In genomic region chr15:53862371-53862770, GRCh38 we compare ENCODE assay signal across 28 cellular contexts.
"Had no signal": no experiment of that assay in that cellular context is flagged by ENCODE, and none has a peak within 500 bp of the region (broad histone marks: within the 10 kb centered on the region; RNA-seq: fewer than 3 reads in every experiment).

No MANE protein-coding gene starts in this region.

- H3K27ac Mint-ChIP-seq: activated CD4-positive, alpha-beta T cell treated with anti-CD3 and anti-CD28 coated beads, Interleukin-2, amount 10 ng/mL, durations not matched to agents 24 days and 14 days; activated CD8-positive, alpha-beta T cell treated with anti-CD3 and anti-CD28 coated beads, Interleukin-2, amount 10 ng/mL, durations not matched to agents 7 days and 5 days; activated naive CD4-positive, alpha-beta T cell treated with anti-CD3 and anti-CD28 coated beads, Interleukin-2, amount 50 U/mL, for 24 hours; activated naive CD8-positive, alpha-beta T cell treated with anti-CD3 and anti-CD28 coated beads, Interleukin-2, amount 10 ng/mL, durations not matched to agents 7 days and 5 days; activated T-cell treated with anti-CD3 and anti-CD28 coated beads, Interleukin-2, amount 50 U/mL, for 24 hours; activated T-helper 2 cell treated with anti-CD3 and anti-CD28 coated beads, Interferon-gamma antibody, Interleukin-2, Interleukin-4, amounts not matched to agents 10 μg/mL and 5 μg/mL and 100 μg/mL, durations not matched to agents 14 hours and 24 hours and 36 hours; T-helper 1 cell treated with Interleukin-12 subunit alpha and Interleukin-12 subunit beta and Interleukin-4 antibody, amounts not matched to agents 30 μg/mL and 1 μg/mL, for 36 hours; T-helper 2 cell treated with Interferon-gamma antibody and Interleukin-4, amounts not matched to agents 5 μg/mL and 100 μg/mL, for 36 hours had no signal

- H3K36me3 Mint-ChIP-seq: activated naive CD4-positive, alpha-beta T cell treated with anti-CD3 and anti-CD28 coated beads, Interleukin-2, amount 50 U/mL, for 24 hours; activated naive CD8-positive, alpha-beta T cell treated with anti-CD3 and anti-CD28 coated beads, Interleukin-2, amount 10 ng/mL, durations not matched to agents 7 days and 5 days had no signal

- H3K27me3 ChIP-seq: adrenal gland, body of pancreas, breast epithelium, Peyer's patch, SJSA1 had no signal

- H3K9me3 Mint-ChIP-seq: activated CD4-positive, alpha-beta T cell treated with anti-CD3 and anti-CD28 coated beads, Interleukin-2, amount 10 ng/mL, durations not matched to agents 24 days and 14 days; activated naive CD4-positive, alpha-beta T cell treated with anti-CD3 and anti-CD28 coated beads, Interleukin-2, amount 50 U/mL, for 24 hours; activated T-cell treated with anti-CD3 and anti-CD28 coated beads, Interleukin-2, amount 50 U/mL, for 24 hours; activated T-helper 2 cell treated with anti-CD3 and anti-CD28 coated beads, Interferon-gamma antibody, Interleukin-2, Interleukin-4, amounts not matched to agents 10 μg/mL and 5 μg/mL and 100 μg/mL, durations not matched to agents 14 hours and 24 hours and 36 hours; T-helper 1 cell treated with Interleukin-12 subunit alpha and Interleukin-12 subunit beta and Interleukin-4 antibody, amounts not matched to agents 30 μg/mL and 1 μg/mL, for 36 hours; T-helper 2 cell treated with Interferon-gamma antibody and Interleukin-4, amounts not matched to agents 5 μg/mL and 100 μg/mL, for 36 hours had no signal

- ATAC-seq: activated CD8-positive, alpha-beta T cell treated with anti-CD3 and anti-CD28 coated beads, Interleukin-2, amount 10 ng/mL, durations not matched to agents 7 days and 5 days; body of pancreas; PC-3 had no signal

- H3K9ac ChIP-seq: SK-N-SH had no signal

- H3K4me3 ChIP-seq: adrenal gland, body of pancreas, breast epithelium, Peyer's patch, SJSA1 had no signal

- H3K27me3 Mint-ChIP-seq: activated CD4-positive, alpha-beta T cell treated with anti-CD3 and anti-CD28 coated beads, Interleukin-2, amount 10 ng/mL, durations not matched to agents 24 days and 14 days; activated naive CD8-positive, alpha-beta T cell treated with anti-CD3 and anti-CD28 coated beads, Interleukin-2, amount 10 ng/mL, durations not matched to agents 7 days and 5 days; activated T-cell treated with anti-CD3 and anti-CD28 coated beads, Interleukin-2, amount 50 U/mL, for 24 hours had no signal

- H3K9me3 ChIP-seq: adrenal gland, body of pancreas, breast epithelium, Peyer's patch, SJSA1 had no signal

- H3K4me1 ChIP-seq: adrenal gland, body of pancreas, breast epithelium, Peyer's patch, SJSA1 had no signal

- H3K4me2 ChIP-seq: SK-N-SH had no signal

- H3K4me3 Mint-ChIP-seq: activated CD4-positive, alpha-beta T cell treated with anti-CD3 and anti-CD28 coated beads, Interleukin-2, amount 10 ng/mL, durations not matched to agents 24 days and 14 days; activated CD8-positive, alpha-beta T cell treated with anti-CD3 and anti-CD28 coated beads, Interleukin-2, amount 10 ng/mL, durations not matched to agents 7 days and 5 days; activated naive CD4-positive, alpha-beta T cell treated with anti-CD3 and anti-CD28 coated beads, Interleukin-2, amount 50 U/mL, for 24 hours; activated naive CD8-positive, alpha-beta T cell treated with anti-CD3 and anti-CD28 coated beads, Interleukin-2, amount 10 ng/mL, durations not matched to agents 7 days and 5 days; activated T-cell treated with anti-CD3 and anti-CD28 coated beads, Interleukin-2, amount 50 U/mL, for 24 hours; T-helper 1 cell treated with Interleukin-12 subunit alpha and Interleukin-12 subunit beta and Interleukin-4 antibody, amounts not matched to agents 30 μg/mL and 1 μg/mL, for 36 hours; T-helper 2 cell treated with Interferon-gamma antibody and Interleukin-4, amounts not matched to agents 5 μg/mL and 100 μg/mL, for 36 hours had no signal

- H3K4me1 Mint-ChIP-seq: activated CD4-positive, alpha-beta T cell treated with anti-CD3 and anti-CD28 coated beads, Interleukin-2, amount 10 ng/mL, durations not matched to agents 24 days and 14 days; activated naive CD4-positive, alpha-beta T cell treated with anti-CD3 and anti-CD28 coated beads, Interleukin-2, amount 50 U/mL, for 24 hours; activated naive CD8-positive, alpha-beta T cell treated with anti-CD3 and anti-CD28 coated beads, Interleukin-2, amount 10 ng/mL, durations not matched to agents 7 days and 5 days had no signal

- H3K27ac ChIP-seq: adrenal gland, body of pancreas, breast epithelium, Peyer's patch, SJSA1 had no signal

- H3K36me3 ChIP-seq: adrenal gland, breast epithelium, Peyer's patch, SJSA1 had no signal

- DNase-seq: activated CD4-positive, alpha-beta T cell treated with anti-CD3 and anti-CD28 coated beads, Interleukin-2, amount 10 ng/mL, durations not matched to agents 24 days and 14 days; activated CD4-positive, alpha-beta T cell treated with anti-CD3 and anti-CD28 coated beads, Interleukin-2, amount 50 U/mL, for 48 hours; activated CD8-positive, alpha-beta T cell treated with anti-CD3 and anti-CD28 coated beads, Interleukin-2, amount 10 ng/mL, durations not matched to agents 7 days and 5 days; activated gamma-delta T cell; activated naive CD4-positive, alpha-beta T cell treated with Interleukin-2 at 50 U/mL for 16 hours; activated naive CD8-positive, alpha-beta T cell treated with anti-CD3 and anti-CD28 coated beads, Interleukin-2, amount 10 ng/mL, durations not matched to agents 7 days and 5 days; activated T-cell treated with anti-CD3 and anti-CD28 coated beads, Interleukin-2, amount 50 U/mL, for 24 hours; adrenal gland; body of pancreas; NCI-H1105; NCI-H1436 treated with DMSO at 0.1 percent for 48 hours; NCI-H1694 treated with DMSO at 0.1 percent for 48 hours; NCI-H2029; NCI-H345; NCI-H524 treated with DMSO at 0.1 percent for 48 hours; NCI-H748 treated with DMSO at 0.1 percent for 48 hours; NK-92 treated with Interleukin-12 subunit alpha and Interleukin-12 subunit beta, amount 100 ng/mL, for 24 hours; PC-3; Peyer's patch; RPMI8226; SHP77 treated with DMSO at 0.1 percent for 48 hours; SK-N-SH had no signal
